In genomic region chr11:65817312-65817814, GRCh38 we compare ENCODE assay signal across 1 cellular context.
TF ChIP-seq lines count a peak whose summit lies in the region.

No MANE protein-coding gene starts in this region.

TF ChIP-seq in GM12878, 131 proteins besides CTCF, POLR2A, EP300 and RAD21:
- TF ChIP-seq ZSCAN29 (IDR thresholded peaks at IDR 0.05) (no peak), ZBTB40 (IDR thresholded peaks at IDR 0.05; ENCODE audit: borderline replicate concordance) (peak; percentile 47; the same call in 1 of the 2 replicates), MLLT1 (IDR thresholded peaks at IDR 0.05) (peak; percentile 61; the same call in 1 of the 2 replicates), MTA2 (IDR thresholded peaks at IDR 0.05; ENCODE audit: low read depth) (no peak; the same call in 1 of the 2 replicates), IKZF2 (IDR thresholded peaks at IDR 0.05) (no peak), NR2F1 (conservative IDR thresholded peaks at IDR 0.05) (no peak), SKIL (IDR thresholded peaks at IDR 0.05; ENCODE audit: low read depth, poor library complexity, severe bottlenecking) (peak; percentile 21), POLR2AphosphoS5 (IDR thresholded peaks at IDR 0.05; ENCODE audit: low read length) (no peak), E2F8 (IDR thresholded peaks at IDR 0.05; ENCODE audit: low read depth, partially characterized antibody) (peak; percentile 22), STAT3 (IDR thresholded peaks at IDR 0.05; ENCODE audit: low read depth, low read length) (no peak), HDAC2 (IDR thresholded peaks at IDR 0.05) (no peak), NBN (IDR thresholded peaks at IDR 0.05) (0 out of 2 replicates have a peak, but pooled peaks have one; percentile 12)
